ENCODE assay signal across 9 cellular contexts in genomic region chr17:42535400-42536047, GRCh38. TPM values are rescaled to one million over a fixed set of nuclear protein-coding genes. Genes with fewer than 3 reads are reported as not detected.
DNase-seq lines count a peak whose midpoint lies in the region; ATAC-seq, FAIRE-seq and TF ChIP-seq lines count a peak whose summit lies in the region.
"Had no signal": no experiment of that assay in that cellular context is flagged by ENCODE, and none has a peak within 500 bp of the region (broad histone marks: within the 10 kb centered on the region; RNA-seq: fewer than 3 reads in every experiment).

No MANE protein-coding gene starts in this region.

- peak overlapping the region; percentile 84 for H3K4me2 ChIP-seq in trophoblast cell (ENCODE audit: low read length)

- H3K4me1 Mint-ChIP-seq in activated CD8-positive, alpha-beta memory T cell treated with anti-CD3 and anti-CD28 coated beads, Interleukin-2, amount 10 ng/mL, durations not matched to agents 7 days and 5 days: peaks cover 45% of the 10 kb centered on the region

- WGBS in esophagus muscularis mucosa: 28% methylated on average over 21 of the region's 21 CpGs
- no CpG with 5 or more reads among the region's 21 CpGs for WGBS in trophoblast cell (ENCODE audit: extremely low coverage, insufficient coverage, insufficient read length)

- no peak overlapping the region for H3K23ac ChIP-seq in trophoblast cell (ENCODE audit: low read length)

- intact Hi-C loops in esophagus muscularis mucosa (cut with DNase I): no loop called here

- H3K36me3 ChIP-seq in SJCRH30 (no peaks in the 10 kb centered on the region), esophagus muscularis mucosa (peaks cover 13 to 24% (median 20%) of the 10 kb centered on the region in 4 donors), trophoblast cell (ENCODE audit: control insufficient read depth in 1 of 2, insufficient read depth in 2 of 2, low read length in 2 of 2) (peaks cover 8% of the 10 kb centered on the region in 2 experiments)

- H3K79me2 ChIP-seq in trophoblast cell (ENCODE audit: control insufficient read depth, insufficient read depth, low read length, poor library complexity): peaks cover 4% of the 10 kb centered on the region

- peak overlapping the region; percentile 66 for H2AFZ ChIP-seq in trophoblast cell (ENCODE audit: insufficient read depth, low read length, poor library complexity)

- CTCF ChIA-PET in activated CD8-positive, alpha-beta memory T cell treated with anti-CD3 and anti-CD28 coated beads, Interleukin-2, amount 10 ng/mL, durations not matched to agents 7 days and 5 days (lab: Charles Lee): interaction anchor here (0.9 to 3.5 kb wide), 12 partner anchors 9 to 354 kb away, joined by 3 to 24 read pairs (median 5); partner anchors contain the start of genes KCNH4 and PSMC3IP

- H3K27me3 ChIP-seq in SJCRH30: no peaks in the 10 kb centered on the region
- H3K27me3 ChIP-seq in esophagus muscularis mucosa: no peaks in the 10 kb centered on the region
- H3K27me3 ChIP-seq in trophoblast cell (ENCODE audit: insufficient read depth, low read length): no peaks in the 10 kb centered on the region

- peaks cover 17% of the 10 kb centered on the region for H3K79me1 ChIP-seq in trophoblast cell (ENCODE audit: low read length)

- TF ChIP-seq EP300 in esophagus muscularis mucosa (IDR thresholded peaks at IDR 0.05): no peak

- TF ChIP-seq POLR2A in esophagus muscularis mucosa (IDR thresholded peaks at IDR 0.05; ENCODE audit: low read depth): no peak

- peak overlapping the region; percentile 24 for H3K9ac ChIP-seq in trophoblast cell (ENCODE audit: low read length)

- H4K91ac ChIP-seq in trophoblast cell (ENCODE audit: low read depth, low read length): peak overlapping the region; percentile 95

- H3K4me3 Mint-ChIP-seq in activated CD8-positive, alpha-beta memory T cell treated with anti-CD3 and anti-CD28 coated beads, Interleukin-2, amount 10 ng/mL, durations not matched to agents 7 days and 5 days: peak overlapping the region; percentile 77

- H3K9me3 Mint-ChIP-seq in activated CD8-positive, alpha-beta memory T cell treated with anti-CD3 and anti-CD28 coated beads, Interleukin-2, amount 10 ng/mL, durations not matched to agents 7 days and 5 days (ENCODE audit: low read depth): no peaks in the 10 kb centered on the region

- H3K9me3 ChIP-seq in SJCRH30 (replicated peaks): no peaks in the 10 kb centered on the region
- H3K9me3 ChIP-seq in esophagus muscularis mucosa: no peaks in the 10 kb centered on the region
- no peaks in the 10 kb centered on the region for H3K9me3 ChIP-seq in trophoblast cell (ENCODE audit: insufficient read depth, low read depth, low read length)

- H2AK5ac ChIP-seq in trophoblast cell (ENCODE audit: low read length): no peak overlapping the region

- H3K27ac ChIP-seq in SJCRH30 (peak overlapping the region; percentile 64), esophagus muscularis mucosa (replicated peaks in 1 of 4) (peak overlapping the region; percentile 86 to 98 (median 92)), trophoblast cell (ENCODE audit: low read depth, low read length) (no peak overlapping the region)

- H3K27me3 Mint-ChIP-seq in activated CD8-positive, alpha-beta memory T cell treated with anti-CD3 and anti-CD28 coated beads, Interleukin-2, amount 10 ng/mL, durations not matched to agents 7 days and 5 days: peaks cover 15% of the 10 kb centered on the region

- H2BK5ac ChIP-seq in trophoblast cell (ENCODE audit: low read depth, low read length, poor library complexity): no peak overlapping the region

- H3K14ac ChIP-seq in trophoblast cell (ENCODE audit: low read length): peak overlapping the region; percentile 6

- peak overlapping the region; percentile 68 for H4K12ac ChIP-seq in trophoblast cell (ENCODE audit: low read depth, low read length)

- peaks cover 7% of the 10 kb centered on the region for H3K36me3 Mint-ChIP-seq in activated CD8-positive, alpha-beta memory T cell treated with anti-CD3 and anti-CD28 coated beads, Interleukin-2, amount 10 ng/mL, durations not matched to agents 7 days and 5 days

- H3K4ac ChIP-seq in trophoblast cell (ENCODE audit: low read depth, low read length): peak overlapping the region; percentile 5

- no peak overlapping the region for H2BK120ac ChIP-seq in trophoblast cell (ENCODE audit: insufficient read depth, low read length, poor library complexity)

- H3K4me3 ChIP-seq in SJCRH30: peak overlapping the region; percentile 63
- peak overlapping the region; percentile 63 to 89 (median 74) for H3K4me3 ChIP-seq in esophagus muscularis mucosa
- peak overlapping the region; percentile 78 for H3K4me3 ChIP-seq in trophoblast cell (ENCODE audit: low read depth, low read length)

- no peak for ATAC-seq in activated CD8-positive, alpha-beta memory T cell treated with anti-CD3 and anti-CD28 coated beads, Interleukin-2, amount 10 ng/mL, durations not matched to agents 7 days and 5 days

- H3K4me1 ChIP-seq in SJCRH30: peaks cover 15% of the 10 kb centered on the region
- peaks cover 18 to 55% (median 48%) of the 10 kb centered on the region in 4 donors for H3K4me1 ChIP-seq in esophagus muscularis mucosa
- H3K4me1 ChIP-seq in trophoblast cell (ENCODE audit: control insufficient read depth in 1 of 2, insufficient read depth in 2 of 2, low read length in 2 of 2): peaks cover 7 to 14% of the 10 kb centered on the region in 2 experiments

- no peak overlapping the region for H2BK12ac ChIP-seq in trophoblast cell (ENCODE audit: low read length)

- TF ChIP-seq CTCF in esophagus muscularis mucosa (IDR thresholded peaks at IDR 0.05) (no peak), D721Med (IDR thresholded peaks at IDR 0.05; ENCODE audit: insufficient read depth, missing control alignments) (no peak)

- no peak for DNase-seq in activated CD8-positive, alpha-beta memory T cell treated with anti-CD3 and anti-CD28 coated beads, Interleukin-2, amount 10 ng/mL, durations not matched to agents 7 days and 5 days
- DNase-seq in activated CD8-positive, alpha-beta memory T cell treated with anti-CD3 and anti-CD28 coated beads, Interleukin-2, amount 50 U/mL, for 4 hours: no peak
- no peak for DNase-seq in SJCRH30
- DNase-seq in esophagus muscularis mucosa (ENCODE audit: extremely low spot score): no peak
- DNase-seq in trophoblast cell: no peak
- no peak for DNase-seq in CD1c-positive myeloid dendritic cell (ENCODE audit: extremely low spot score)
- DNase-seq in D721Med (ENCODE audit: insufficient read length, low spot score): no peak
- DNase-seq in NCI-H187 (lab: John Stamatoyannopoulos, UW): no peak

- peak overlapping the region; percentile 73 for H3K27ac Mint-ChIP-seq in activated CD8-positive, alpha-beta memory T cell treated with anti-CD3 and anti-CD28 coated beads, Interleukin-2, amount 10 ng/mL, durations not matched to agents 7 days and 5 days

- FAIRE-seq in D721Med (lab: Jason Lieb, UNC): no peak
- FAIRE-seq: colon had no signal

- peak overlapping the region; percentile 95 for H4K8ac ChIP-seq in trophoblast cell (ENCODE audit: low read depth, low read length)

- peak overlapping the region; percentile 35 for H3K18ac ChIP-seq in trophoblast cell (ENCODE audit: low read length)

RNA-seq across cellular contexts. Expression of gene NAGLU, which starts 0.5 kb away (rescaled TPM):
- total RNA-seq in activated CD8-positive, alpha-beta memory T cell treated with anti-CD3 and anti-CD28 coated beads, Interleukin-2, amount 10 ng/mL, durations not matched to agents 7 days and 5 days: 10 to 100 TPM; 18.2 to 19.4 TPM
- 20.6 and 22.2 TPM in 2 replicates for total RNA-seq in SJCRH30 (2014; rRNA removed; shearing (Covaris generic))
- total RNA-seq in esophagus muscularis mucosa: 10 to 100 TPM; 27.8 to 36.6 (median 31.8) TPM
- polyA plus RNA-seq in trophoblast cell (2013): 10.2 and 11.6 TPM in 2 replicates

RNA-seq across cellular contexts. Expression of gene HSD17B1, which starts 17.2 kb away (rescaled TPM):
- total RNA-seq in activated CD8-positive, alpha-beta memory T cell treated with anti-CD3 and anti-CD28 coated beads, Interleukin-2, amount 10 ng/mL, durations not matched to agents 7 days and 5 days: 1 to 10 TPM in 1 of 2 experiments, under 1 TPM in 1; 0.70 to 1.1 TPM
- 0.73 and 0.76 TPM in 2 replicates for total RNA-seq in SJCRH30 (2014; rRNA removed; shearing (Covaris generic))
- total RNA-seq in esophagus muscularis mucosa: 1 to 10 TPM in 1 of 4 donors, under 1 TPM in 3; 0.13 to 2.5 (median 0.62) TPM
- 41.8 and 44.5 TPM in 2 replicates for polyA plus RNA-seq in trophoblast cell (2013)

RNA-seq across cellular contexts. Expression of gene COASY, which starts 26.4 kb away (rescaled TPM):
- 100 to 1,000 TPM in 1 of 2 experiments, 10 to 100 TPM in 1; 95.9 to 108 TPM for total RNA-seq in activated CD8-positive, alpha-beta memory T cell treated with anti-CD3 and anti-CD28 coated beads, Interleukin-2, amount 10 ng/mL, durations not matched to agents 7 days and 5 days
- total RNA-seq in SJCRH30 (2014; rRNA removed; shearing (Covaris generic)): 33.7 and 36.3 TPM in 2 replicates
- total RNA-seq in esophagus muscularis mucosa: 10 to 100 TPM; 13.4 to 27.5 (median 22.4) TPM
- 136 and 137 TPM in 2 replicates for polyA plus RNA-seq in trophoblast cell (2013)

RNA-seq across cellular contexts. Expression of gene MLX, which starts 31.4 kb away (rescaled TPM):
- total RNA-seq in activated CD8-positive, alpha-beta memory T cell treated with anti-CD3 and anti-CD28 coated beads, Interleukin-2, amount 10 ng/mL, durations not matched to agents 7 days and 5 days: 10 to 100 TPM; 54.8 to 60.4 TPM
- 44.5 and 48.4 TPM in 2 replicates for total RNA-seq in SJCRH30 (2014; rRNA removed; shearing (Covaris generic))
- 10 to 100 TPM; 24.9 to 34.5 (median 29.3) TPM for total RNA-seq in esophagus muscularis mucosa
- 37.8 and 38.0 TPM in 2 replicates for polyA plus RNA-seq in trophoblast cell (2013)

RNA-seq across cellular contexts. Expression of gene PSMC3IP, which starts 42.0 kb away (rescaled TPM):
- total RNA-seq in activated CD8-positive, alpha-beta memory T cell treated with anti-CD3 and anti-CD28 coated beads, Interleukin-2, amount 10 ng/mL, durations not matched to agents 7 days and 5 days: 10 to 100 TPM; 24.4 to 25.5 TPM
- total RNA-seq in SJCRH30 (2014; rRNA removed; shearing (Covaris generic)): 23.8 and 29.7 TPM in 2 replicates
- total RNA-seq in esophagus muscularis mucosa: 1 to 10 TPM; 2.2 to 5.0 (median 4.2) TPM
- 15.2 and 16.2 TPM in 2 replicates for polyA plus RNA-seq in trophoblast cell (2013)
